In genomic region chr6:130560231-130560630, GRCh38 we compare ENCODE assay signal across 21 cellular contexts.
DNase-seq lines count a peak whose midpoint lies in the region; ATAC-seq and TF ChIP-seq lines count a peak whose summit lies in the region.
"Had no signal": no experiment of that assay in that cellular context is flagged by ENCODE, and none has a peak within 500 bp of the region (broad histone marks: within the 10 kb centered on the region; RNA-seq: fewer than 3 reads in every experiment).

No MANE protein-coding gene starts in this region.

- H3K4me3 ChIP-seq in AG10803 (ENCODE audit: low read length) (no peak overlapping the region), IMR-90 (ENCODE audit: insufficient read depth, low read depth, low read length) (no peak overlapping the region), mesenchymal stem cell (ENCODE audit: insufficient read depth in 1 of 2, low read depth in 1 of 2, low read length in 2 of 2) (no peak overlapping the region)
- H3K4me3 ChIP-seq: K562, suprapubic skin had no signal

- H3K9me1 ChIP-seq in IMR-90 (ENCODE audit: insufficient read depth, low read length), result no peaks in the 10 kb centered on the region

- DNase-seq in AG10803 (ENCODE audit: low read depth), result peak; percentile 5
- peak; percentile 29 for DNase-seq in IMR-90
- DNase-seq in astrocyte of the hippocampus (ENCODE audit: low read depth, low spot score), result peak; percentile 15
- DNase-seq in mesenchymal stem cell, result peak; percentile 12
- DNase-seq in omental fat pad (ENCODE audit: low spot score), result no peak
- no peak for DNase-seq in NCI-H2227 (lab: John Stamatoyannopoulos, UW; ENCODE audit: unreplicated experiment)
- no peak for DNase-seq in NOMO-1 (lab: John Stamatoyannopoulos, UW; ENCODE audit: unreplicated experiment in 2 of 2)
- DNase-seq in occipital lobe (lab: John Stamatoyannopoulos, UW), result no peak
- DNase-seq: activated CD4-positive, alpha-beta memory T cell treated with anti-CD3 and anti-CD28 coated beads, Interleukin-2, amount 10 ng/mL, durations not matched to agents 7 days and 5 days; activated naive CD4-positive, alpha-beta T cell treated with anti-CD3 and anti-CD28 coated beads, Interleukin-2, amount 50 U/mL, for 16 hours; activated T-cell treated with anti-CD3 and anti-CD28 coated beads, Interleukin-2, amount 50 U/mL, for 4 hours; CD4-positive, alpha-beta memory T cell; cortex of kidney; DMS53; hippocampal formation; kidney; NCI-H1092 treated with DMSO at 0.1 percent for 48 hours; NCI-H524; Right ventricle myocardium superior had no signal

- no peak for TF ChIP-seq RAD21 in IMR-90 (IDR thresholded peaks at IDR 0.05; ENCODE audit: low read length)

- in situ Hi-C loops in IMR-90 (cut with MboI; ENCODE audit: low sequenced_read_pairs), result no loop called here

- ATAC-seq in IMR-90 (ENCODE audit: low read depth) (no peak), omental fat pad (ENCODE audit: low FRiP score) (no peak)
- ATAC-seq: activated T-cell treated with anti-CD3 and anti-CD28 coated beads, Interleukin-2, amount 50 U/mL, for 4 hours; K562 had no signal

- H3K27ac ChIP-seq in IMR-90 (ENCODE audit: insufficient read depth, low read length), result no peak overlapping the region
- no peak overlapping the region for H3K27ac ChIP-seq in mesenchymal stem cell (ENCODE audit: low read length, poor library complexity, severe bottlenecking)
- H3K27ac ChIP-seq: suprapubic skin had no signal

- H4K8ac ChIP-seq in IMR-90 (ENCODE audit: low read depth in 2 of 2, low read length in 2 of 2) (no peak overlapping the region), mesenchymal stem cell (ENCODE audit: low read length) (no peak overlapping the region)

- intact Hi-C loops in IMR-90 (cut with micrococcal nuclease), result no loop called here

- WGBS in IMR-90 (ENCODE audit: extremely low coverage in 2 of 2, insufficient read length in 1 of 2), 2 experiments, result 60% methylated on average over 1 of the region's 2 CpGs; no CpG with 5 or more reads in 1 of the 2 experiments
- WGBS in mesenchymal stem cell, result 72% methylated on average over 2 of the region's 2 CpGs

- H4K20me1 ChIP-seq in IMR-90 (ENCODE audit: insufficient read depth, low read length), result no peaks in the 10 kb centered on the region

- no peaks in the 10 kb centered on the region for H3K36me3 ChIP-seq in IMR-90 (ENCODE audit: control insufficient read depth, insufficient read depth, low read length)
- H3K36me3 ChIP-seq in mesenchymal stem cell (ENCODE audit: control insufficient read depth in 1 of 2, insufficient read depth in 2 of 2, low read depth in 1 of 2, low read length in 2 of 2), result no peaks in the 10 kb centered on the region
- H3K36me3 ChIP-seq: suprapubic skin had no signal

- BruUV-seq in IMR-90 (replicated peaks; lab: Mats Ljungman, UMichigan), result no TSS peak

- no peak for TF ChIP-seq POLR2A in IMR-90 (IDR thresholded peaks at IDR 0.05; ENCODE audit: low read depth, low read length)

- dilution Hi-C loops in IMR-90 (cut with HindIII; ENCODE audit: low sequenced_read_pairs, unreplicated experiment), result no loop called here

- H3K9ac ChIP-seq in IMR-90 (ENCODE audit: low read depth, low read length) (no peak overlapping the region), mesenchymal stem cell (ENCODE audit: low read length) (no peak overlapping the region)

- H3K9me3 ChIP-seq in IMR-90 (ENCODE audit: control insufficient read depth, insufficient read depth, low read length) (no peaks in the 10 kb centered on the region), mesenchymal stem cell (ENCODE audit: control insufficient read depth, low read length) (no peaks in the 10 kb centered on the region)
- H3K9me3 ChIP-seq: suprapubic skin had no signal

- TF ChIP-seq CTCF in AG10803 (conservative IDR thresholded peaks at IDR 0.05; ENCODE audit: low read length) (no peak), IMR-90 (conservative IDR thresholded peaks at IDR 0.05; ENCODE audit: low read depth, low read length) (no peak), omental fat pad (IDR thresholded peaks at IDR 0.05) (no peak)

- H3K27me3 ChIP-seq in IMR-90 (ENCODE audit: control insufficient read depth, insufficient read depth, low read length) (no peaks in the 10 kb centered on the region), mesenchymal stem cell (ENCODE audit: control insufficient read depth in 1 of 2, insufficient read depth in 1 of 2, low read length in 2 of 2) (no peaks in the 10 kb centered on the region)
- H3K27me3 ChIP-seq: suprapubic skin had no signal

- H2AK9ac ChIP-seq in IMR-90 (replicated peaks; ENCODE audit: low read depth, low read length, poor library complexity), result no peak overlapping the region

- no peak overlapping the region for H3K56ac ChIP-seq in IMR-90 (ENCODE audit: extremely low read depth, insufficient read depth, low read length)

- no peak overlapping the region for H3K4ac ChIP-seq in IMR-90 (ENCODE audit: low read depth, low read length)
- no peak overlapping the region for H3K4ac ChIP-seq in mesenchymal stem cell (ENCODE audit: low read depth in 1 of 2, low read length in 2 of 2)

- H2BK120ac ChIP-seq in IMR-90 (ENCODE audit: low read depth, low read length) (no peak overlapping the region), mesenchymal stem cell (ENCODE audit: low read depth, low read length) (no peak overlapping the region)

- H3K79me1 ChIP-seq in IMR-90 (ENCODE audit: low read depth in 1 of 2, low read length in 2 of 2), result no peaks in the 10 kb centered on the region
- H3K79me1 ChIP-seq in mesenchymal stem cell (replicated peaks; ENCODE audit: low read length, poor library complexity, severe bottlenecking), result no peaks in the 10 kb centered on the region

- H2AK5ac ChIP-seq in IMR-90 (ENCODE audit: low read depth, low read length) (no peak overlapping the region), mesenchymal stem cell (ENCODE audit: low read length, severe bottlenecking) (no peak overlapping the region)

- H2AFZ ChIP-seq in IMR-90 (replicated peaks; ENCODE audit: low read length, poor library complexity) (no peak overlapping the region), mesenchymal stem cell (ENCODE audit: low read depth, low read length) (no peak overlapping the region)

- H3K23ac ChIP-seq in IMR-90 (ENCODE audit: low read depth, low read length) (no peak overlapping the region), mesenchymal stem cell (ENCODE audit: low read length in 2 of 2) (no peak overlapping the region)

- no peak overlapping the region for H2BK20ac ChIP-seq in IMR-90 (ENCODE audit: low read depth, low read length)

- CTCF ChIA-PET in IMR-90 (lab: Yijun Ruan, JAX), result interaction anchor here (0.6 kb wide), 2 partner anchors 62 to 132 kb away, joined by 3 to 4 read pairs; no protein-coding TSS in a partner anchor

- no peak overlapping the region for H3K18ac ChIP-seq in IMR-90 (ENCODE audit: low read depth, low read length)
- no peak overlapping the region for H3K18ac ChIP-seq in mesenchymal stem cell (ENCODE audit: low read depth in 1 of 2, low read length in 2 of 2)

- no peak overlapping the region; the same call in 1 of the 2 replicates for H3K4me2 ChIP-seq in IMR-90 (ENCODE audit: low read depth, low read length)
- H3K4me2 ChIP-seq in mesenchymal stem cell (ENCODE audit: low read length, poor library complexity, severe bottlenecking), result no peak overlapping the region

- H3K14ac ChIP-seq in IMR-90 (replicated peaks; ENCODE audit: low read depth, low read length) (no peak overlapping the region), mesenchymal stem cell (ENCODE audit: low read length in 2 of 2) (no peak overlapping the region)

- H4K91ac ChIP-seq in IMR-90 (ENCODE audit: insufficient read depth, low read depth, low read length) (no peak overlapping the region), mesenchymal stem cell (ENCODE audit: low read length) (no peak overlapping the region)

- no peak overlapping the region for H4K5ac ChIP-seq in IMR-90 (ENCODE audit: low read depth, low read length)

- peaks cover 2% of the 10 kb centered on the region; the same call in 1 of the 2 replicates for H3K4me1 ChIP-seq in IMR-90 (ENCODE audit: control insufficient read depth, insufficient read depth, low read length)
- H3K4me1 ChIP-seq in mesenchymal stem cell (ENCODE audit: control insufficient read depth, insufficient read depth, low read depth, low read length), result peaks cover 2% of the 10 kb centered on the region
- H3K4me1 ChIP-seq: suprapubic skin had no signal

- H2BK15ac ChIP-seq in IMR-90 (ENCODE audit: low read depth, low read length), result no peak overlapping the region
- no peak overlapping the region for H2BK15ac ChIP-seq in mesenchymal stem cell (ENCODE audit: low read depth, poor library complexity, severe bottlenecking)

- POLR2A ChIA-PET in IMR-90 (lab: Charles Lee; ENCODE audit: unreplicated experiment), result no interaction called here

- H2BK5ac ChIP-seq in IMR-90 (ENCODE audit: low read depth, low read length, poor library complexity, severe bottlenecking) (no peak overlapping the region), mesenchymal stem cell (ENCODE audit: low read depth, low read length, poor library complexity, severe bottlenecking) (no peak overlapping the region)

- no peak overlapping the region for H2BK12ac ChIP-seq in mesenchymal stem cell (ENCODE audit: low read length in 2 of 2)

TF ChIP-seq in IMR-90, 13 proteins besides CTCF, POLR2A, EP300 and RAD21 (continues in another document):
- TF ChIP-seq MAZ (IDR thresholded peaks at IDR 0.05; ENCODE audit: borderline replicate concordance, low read depth, low read length) (no peak), RCOR1 (IDR thresholded peaks at IDR 0.05; ENCODE audit: insufficient replicate concordance, low read length) (no peak), USF2 (IDR thresholded peaks at IDR 0.05; ENCODE audit: low read depth, low read length) (no peak), RFX5 (IDR thresholded peaks at IDR 0.05; ENCODE audit: low read depth, low read length) (no peak), ELK1 (IDR thresholded peaks at IDR 0.05; ENCODE audit: borderline replicate concordance, low read depth, low read length) (no peak), FOS (IDR thresholded peaks at IDR 0.05; ENCODE audit: low read depth, low read length) (no peak), MXI1 (IDR thresholded peaks at IDR 0.05; ENCODE audit: borderline replicate concordance, low read depth, low read length) (no peak)

Comparison
In these comparisons a context has a peak if more than half of its experiments do, and no peak if none do; other contexts are left out.
1. DNase-seq: peak in AG10803 (single experiment), IMR-90 (single experiment), astrocyte of the hippocampus (single experiment) and mesenchymal stem cell (single experiment); none in omental fat pad (single experiment), NCI-H2227 (single experiment), NOMO-1 (0 of 2) and occipital lobe (single experiment).